ENCODE assay signal across 1 cellular context in genomic region chr1:58904299-58905125, GRCh38.
TF ChIP-seq lines count a peak whose summit lies in the region.

No MANE protein-coding gene starts in this region.

TF ChIP-seq in GM23338, 12 proteins besides CTCF, POLR2A, EP300 and RAD21 (continued from another document):
- TF ChIP-seq REST (IDR thresholded peaks at IDR 0.05; ENCODE audit: unreplicated experiment) (no peak), NANOG (IDR thresholded peaks at IDR 0.05; ENCODE audit: borderline replicate concordance) (no peak), ETS1 (IDR thresholded peaks at IDR 0.05) (no peak), JUNB (IDR thresholded peaks at IDR 0.05; ENCODE audit: unreplicated experiment) (no peak), POLR2AphosphoS5 (IDR thresholded peaks at IDR 0.05; ENCODE audit: low read depth) (no peak), ZNF114 (CRISPR knock-in tag; IDR thresholded peaks at IDR 0.05) (no peak), ZNF331 (CRISPR knock-in tag; IDR thresholded peaks at IDR 0.05; ENCODE audit: low read depth) (no peak)
